In genomic region chr10:32256613-32257437, GRCh38 we compare ENCODE assay signal across 8 cellular contexts.
DNase-seq lines count a peak whose midpoint lies in the region; TF ChIP-seq lines count a peak whose summit lies in the region.

No MANE protein-coding gene starts in this region.

- DNase-seq in GDM1 (lab: John Stamatoyannopoulos, UW) (peak; percentile 26), H4 (ENCODE audit: low spot score) (peak; percentile 9), NCI-H1694 (lab: John Stamatoyannopoulos, UW) (peak; percentile 28), mesothelial cell of epicardium (ENCODE audit: low spot score in 2 of 2, unreplicated experiment in 2 of 2) (no peak), amniotic stem cell (lab: John Stamatoyannopoulos, UW) (no peak)
- DNase-seq in activated CD4-positive, alpha-beta memory T cell treated with anti-CD3 and anti-CD28 coated beads for 36 hours = peak; percentile 81
- DNase-seq in effector CD8-positive, alpha-beta T cell (lab: John Stamatoyannopoulos, UW) = peak; percentile 43
- DNase-seq in stimulated activated CD8-positive, alpha-beta memory T cell treated with anti-CD3 and anti-CD28 coated beads, Interleukin-4, amount 100 ng/mL, for 1 hour (ENCODE audit: low read depth in 2 of 2, low spot score in 1 of 2) = peak; percentile 39 to 49

- H3K4me1 Mint-ChIP-seq in activated CD4-positive, alpha-beta memory T cell treated with anti-CD3 and anti-CD28 coated beads for 36 hours (ENCODE audit: low read depth) = peaks cover 15% of the 10 kb centered on the region
- peaks cover 9% of the 10 kb centered on the region for H3K4me1 Mint-ChIP-seq in mesothelial cell of epicardium

- H3K27ac Mint-ChIP-seq in activated CD4-positive, alpha-beta memory T cell treated with anti-CD3 and anti-CD28 coated beads for 36 hours = no peak overlapping the region
- H3K27ac Mint-ChIP-seq in mesothelial cell of epicardium = no peak overlapping the region

- intact Hi-C loops in activated CD4-positive, alpha-beta memory T cell treated with anti-CD3 and anti-CD28 coated beads for 36 hours (cut with micrococcal nuclease) = loop anchor here (1.0 to 10.0 kb wide), 3 partner anchors 62 to 111 kb away; no protein-coding TSS in a partner anchor

- no peak overlapping the region for H3K4me3 Mint-ChIP-seq in activated CD4-positive, alpha-beta memory T cell treated with anti-CD3 and anti-CD28 coated beads for 36 hours
- no peak overlapping the region for H3K4me3 Mint-ChIP-seq in mesothelial cell of epicardium

- H3K36me3 Mint-ChIP-seq in activated CD4-positive, alpha-beta memory T cell treated with anti-CD3 and anti-CD28 coated beads for 36 hours = no peaks in the 10 kb centered on the region
- no peaks in the 10 kb centered on the region for H3K36me3 Mint-ChIP-seq in mesothelial cell of epicardium

- no peaks in the 10 kb centered on the region for H3K9me3 Mint-ChIP-seq in activated CD4-positive, alpha-beta memory T cell treated with anti-CD3 and anti-CD28 coated beads for 36 hours
- H3K9me3 Mint-ChIP-seq in mesothelial cell of epicardium = no peaks in the 10 kb centered on the region

- CTCF ChIA-PET in activated CD4-positive, alpha-beta memory T cell treated with anti-CD3 and anti-CD28 coated beads for 36 hours (lab: Charles Lee) = interaction anchor here (0.7 to 5.5 kb wide), 18 partner anchors 10 to 610 kb away, joined by 3 to 40 read pairs (median 4); no protein-coding TSS in a partner anchor

- no peaks in the 10 kb centered on the region for H3K27me3 Mint-ChIP-seq in activated CD4-positive, alpha-beta memory T cell treated with anti-CD3 and anti-CD28 coated beads for 36 hours
- no peaks in the 10 kb centered on the region for H3K27me3 Mint-ChIP-seq in mesothelial cell of epicardium (ENCODE audit: low read depth)

- POLR2A ChIA-PET in activated CD4-positive, alpha-beta memory T cell treated with anti-CD3 and anti-CD28 coated beads for 36 hours (lab: Charles Lee) = interaction anchor here (1.0 kb wide), 1 partner anchor 89 kb away, joined by 4 read pairs; no protein-coding TSS in a partner anchor

- peak; percentile 80 for TF ChIP-seq CTCF in mesothelial cell of epicardium (IDR thresholded peaks at IDR 0.05; ENCODE audit: unreplicated experiment)

Comparison
In these comparisons a context has a peak if more than half of its experiments do, and no peak if none do; other contexts are left out.
1. DNase-seq: peak in GDM1 (single experiment), H4 (single experiment), NCI-H1694 (single experiment), activated CD4-positive, alpha-beta memory T cell treated with anti-CD3 and anti-CD28 coated beads for 36 hours (single experiment), effector CD8-positive, alpha-beta T cell (single experiment) and stimulated activated CD8-positive, alpha-beta memory T cell treated with anti-CD3 and anti-CD28 coated beads, Interleukin-4, amount 100 ng/mL, for 1 hour (2 of 2); none in mesothelial cell of epicardium (0 of 2) and amniotic stem cell (single experiment).